Comparison of ENCODE assay signal across 8 cellular contexts in the genomic region with DNA sequence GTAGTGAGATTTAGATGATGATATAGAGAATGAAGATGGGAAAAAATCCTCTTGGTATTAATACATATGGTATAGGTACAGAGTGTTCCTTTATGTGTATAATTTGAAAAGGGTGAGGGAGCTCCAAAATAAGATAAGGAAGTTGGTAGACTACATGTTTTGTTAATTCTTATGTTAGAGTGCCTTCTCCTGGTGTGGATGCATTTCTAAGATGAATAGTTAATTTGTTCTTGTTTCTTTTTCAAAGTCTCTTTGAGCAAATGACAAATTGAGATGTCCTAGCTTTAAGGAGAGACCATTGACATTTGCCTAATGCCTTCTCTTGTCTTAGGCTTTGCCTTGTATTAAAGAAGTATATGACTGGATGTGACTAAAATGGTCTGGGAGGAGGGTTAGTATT. TPM values are rescaled to one million over a fixed set of nuclear protein-coding genes. Genes with fewer than 3 reads are reported as not detected.
DNase-seq lines count a peak whose midpoint lies in the region; TF ChIP-seq lines count a peak whose summit lies in the region.

No MANE protein-coding gene starts in this region.

- DNase-seq in ACHN (peak; percentile 49), GM13977 (ENCODE audit: low spot score) (peak; percentile 60), immature natural killer cell (peak in 1 of 3 donors; percentile 22), HuH-7 (ENCODE audit: low spot score) (no peak), NCI-H187 (lab: John Stamatoyannopoulos, UW) (no peak), hypothalamus (lab: John Stamatoyannopoulos, UW) (no peak)
- DNase-seq in activated CD4-positive, alpha-beta memory T cell treated with anti-CD3 and anti-CD28 coated beads for 36 hours, result no peak
- DNase-seq in effector CD8-positive, alpha-beta T cell (lab: John Stamatoyannopoulos, UW), result no peak

- H3K4me1 Mint-ChIP-seq in activated CD4-positive, alpha-beta memory T cell treated with anti-CD3 and anti-CD28 coated beads for 36 hours (ENCODE audit: low read depth), result peaks cover 80% of the 10 kb centered on the region
- H3K4me1 Mint-ChIP-seq in immature natural killer cell, result peaks cover 27 to 50% of the 10 kb centered on the region in 2 donors

- POLR2A ChIA-PET in activated CD4-positive, alpha-beta memory T cell treated with anti-CD3 and anti-CD28 coated beads for 36 hours (lab: Charles Lee), result interaction anchor here (1.2 to 2.7 kb wide), 3 partner anchors 34 to 117 kb away, joined by 4 to 19 read pairs (median 7); partner anchors contain the start of gene AKAP13

- peaks cover 3% of the 10 kb centered on the region for H3K36me3 Mint-ChIP-seq in activated CD4-positive, alpha-beta memory T cell treated with anti-CD3 and anti-CD28 coated beads for 36 hours
- H3K36me3 Mint-ChIP-seq in immature natural killer cell, result no peaks in the 10 kb centered on the region

- H3K27me3 Mint-ChIP-seq in activated CD4-positive, alpha-beta memory T cell treated with anti-CD3 and anti-CD28 coated beads for 36 hours, result no peaks in the 10 kb centered on the region
- H3K27me3 Mint-ChIP-seq in immature natural killer cell (ENCODE audit: low read depth in 3 of 3), result peaks cover 0 to 2% (median 1%) of the 10 kb centered on the region in 3 donors

- TF ChIP-seq CTCF in GM13977 (IDR thresholded peaks at IDR 0.05; ENCODE audit: extremely low read depth, insufficient read depth, missing control alignments), result peak; percentile 35

- no peak overlapping the region for H3K4me3 Mint-ChIP-seq in activated CD4-positive, alpha-beta memory T cell treated with anti-CD3 and anti-CD28 coated beads for 36 hours
- peak overlapping the region in 2 of 5 donors; percentile 11 to 71 for H3K4me3 Mint-ChIP-seq in immature natural killer cell

- in situ Hi-C loops in ACHN (cut with HindIII; ENCODE audit: low pct_ligation_motif_present, low pct_unique_long_range_greater_than_20kb, low sequenced_read_pairs), result no loop called here
- in situ Hi-C loops in GM13977 (cut with MboI; ENCODE audit: low pct_unique_long_range_greater_than_20kb, low sequenced_read_pairs, unreplicated experiment), result no loop called here

- intact Hi-C loops in activated CD4-positive, alpha-beta memory T cell treated with anti-CD3 and anti-CD28 coated beads for 36 hours (cut with micrococcal nuclease), result loop anchor here (5.0 kb wide), 1 partner anchor 1233 kb away; no protein-coding TSS in a partner anchor

- H3K27ac Mint-ChIP-seq in activated CD4-positive, alpha-beta memory T cell treated with anti-CD3 and anti-CD28 coated beads for 36 hours, result peak overlapping the region; percentile 78
- peak overlapping the region; percentile 60 to 92 (median 84) for H3K27ac Mint-ChIP-seq in immature natural killer cell

- no peaks in the 10 kb centered on the region for H3K9me3 Mint-ChIP-seq in activated CD4-positive, alpha-beta memory T cell treated with anti-CD3 and anti-CD28 coated beads for 36 hours
- no peaks in the 10 kb centered on the region for H3K9me3 Mint-ChIP-seq in immature natural killer cell

- CTCF ChIA-PET in activated CD4-positive, alpha-beta memory T cell treated with anti-CD3 and anti-CD28 coated beads for 36 hours (lab: Charles Lee), result interaction anchor here (0.6 to 6.0 kb wide), 19 partner anchors 12 to 318 kb away, joined by 3 to 65 read pairs (median 5); partner anchors contain the start of gene AKAP13

RNA-seq across cellular contexts. Expression of gene AKAP13, which starts 34.1 kb away (rescaled TPM):
- total RNA-seq in activated CD4-positive, alpha-beta memory T cell treated with anti-CD3 and anti-CD28 coated beads for 36 hours, result 100 to 1,000 TPM; 106 to 113 TPM
- 100 to 1,000 TPM; 104 to 327 (median 112) TPM for polyA plus RNA-seq in immature natural killer cell

Comparison
In these comparisons a context has a peak if more than half of its experiments do, and no peak if none do; other contexts are left out.
1. DNase-seq: peak in ACHN (single experiment) and GM13977 (single experiment); none in activated CD4-positive, alpha-beta memory T cell treated with anti-CD3 and anti-CD28 coated beads for 36 hours (single experiment), HuH-7 (single experiment), effector CD8-positive, alpha-beta T cell (single experiment), NCI-H187 (0 of 2) and hypothalamus (0 of 51).